ENCODE assay signal across 9 cellular contexts in genomic region chr11:69639843-69640242, GRCh38. TPM values are rescaled to one million over a fixed set of nuclear protein-coding genes. Genes with fewer than 3 reads are reported as not detected.
A peak's percentile ranks its signal among the peaks of the same experiment; 100 is the strongest.
DNase-seq lines count a peak whose midpoint lies in the region; TF ChIP-seq lines count a peak whose summit lies in the region.
"Had no signal": no experiment of that assay in that cellular context is flagged by ENCODE, and none has a peak within 500 bp of the region (broad histone marks: within the 10 kb centered on the region; RNA-seq: fewer than 3 reads in every experiment).

No MANE protein-coding gene starts in this region.

- H3K9ac ChIP-seq in mesendoderm (ENCODE audit: low read length), result peak overlapping the region; percentile 80

- no peak overlapping the region for H4K8ac ChIP-seq in mesendoderm (ENCODE audit: low read depth, low read length)

- peak overlapping the region; percentile 19 for H3K4me2 ChIP-seq in mesendoderm (ENCODE audit: low read length)

- no CpG with 5 or more reads among the region's 9 CpGs for WGBS in mesendoderm (ENCODE audit: extremely low coverage, insufficient coverage, low lambda C conversion rate)

- H3K4me1 Mint-ChIP-seq in IgD-negative memory B cell, result peaks cover 7 to 22% (median 17%) of the 10 kb centered on the region in 3 donors
- H3K4me1 Mint-ChIP-seq in chondrocyte (ENCODE audit: low read depth), result peaks cover 40% of the 10 kb centered on the region

- H2BK120ac ChIP-seq in mesendoderm (ENCODE audit: low read depth, low read length), result peak overlapping the region; percentile 55

- DNase-seq in chondrocyte (ENCODE audit: low spot score), result no peak
- no peak for DNase-seq in mesendoderm
- DNase-seq in DMS53 (lab: John Stamatoyannopoulos, UW), result no peak
- no peak for DNase-seq in C1 segment of cervical spinal cord (lab: John Stamatoyannopoulos, UW)
- no peak for DNase-seq in NCI-H526 (lab: John Stamatoyannopoulos, UW)
- no peak for DNase-seq in NCI-H187 treated with DMSO at 0.1 percent for 48 hours (lab: John Stamatoyannopoulos, UW)
- DNase-seq: left lung had no signal

- no peaks in the 10 kb centered on the region for H3K9me3 Mint-ChIP-seq in IgD-negative memory B cell
- H3K9me3 Mint-ChIP-seq in chondrocyte (ENCODE audit: low read depth), result no peaks in the 10 kb centered on the region

- H2BK15ac ChIP-seq in mesendoderm (replicated peaks; ENCODE audit: low read depth), result no peak overlapping the region

- peak overlapping the region in 3 of 4 donors; percentile 85 to 94 (median 91) for H3K4me3 Mint-ChIP-seq in IgD-negative memory B cell
- peak overlapping the region; percentile 83 for H3K4me3 Mint-ChIP-seq in chondrocyte (ENCODE audit: unreplicated experiment)

- peak overlapping the region; percentile 86 for H3K4ac ChIP-seq in mesendoderm (ENCODE audit: low read depth, low read length)

- H3K27ac Mint-ChIP-seq in IgD-negative memory B cell, result peak overlapping the region in 2 of 3 donors; percentile 83 to 89
- H3K27ac Mint-ChIP-seq in chondrocyte (ENCODE audit: unreplicated experiment), result peak overlapping the region; percentile 74

- H4K5ac ChIP-seq in mesendoderm (ENCODE audit: low read length), result no peak overlapping the region

- no peak overlapping the region for H3K4me3 ChIP-seq in mesendoderm (ENCODE audit: low read length)

- no peaks in the 10 kb centered on the region for H3K27me3 ChIP-seq in mesendoderm (ENCODE audit: insufficient read depth, low read length, poor library complexity)

- TF ChIP-seq CTCF in 22Rv1 (IDR thresholded peaks at IDR 0.05) (no peak), chondrocyte (IDR thresholded peaks at IDR 0.05) (no peak)

- H3K36me3 Mint-ChIP-seq in IgD-negative memory B cell, result peaks cover 1% of the 10 kb centered on the region
- peaks cover 2% of the 10 kb centered on the region for H3K36me3 Mint-ChIP-seq in chondrocyte (ENCODE audit: low read depth)

- H3K4me1 ChIP-seq in mesendoderm (ENCODE audit: control insufficient read depth, low read depth, low read length), result peaks cover 2% of the 10 kb centered on the region

- H3K56ac ChIP-seq in mesendoderm (ENCODE audit: low read length), result peak overlapping the region; percentile 79

- peaks cover 20% of the 10 kb centered on the region for H3K79me2 ChIP-seq in mesendoderm (ENCODE audit: control insufficient read depth, insufficient read depth, low read length)

- H3K27me3 Mint-ChIP-seq in IgD-negative memory B cell, result peaks cover 43% of the 10 kb centered on the region
- H3K27me3 Mint-ChIP-seq in chondrocyte (ENCODE audit: low read depth), result no peaks in the 10 kb centered on the region

- H3K23ac ChIP-seq in mesendoderm (ENCODE audit: low read length), result no peak overlapping the region

- peaks cover 9% of the 10 kb centered on the region for H3K79me1 ChIP-seq in mesendoderm (ENCODE audit: low read length)

- peak overlapping the region; percentile 100 for H3K27ac ChIP-seq in 22Rv1
- H3K27ac ChIP-seq in mesendoderm (ENCODE audit: low read depth, low read length), result no peak overlapping the region

- H3K18ac ChIP-seq in mesendoderm (ENCODE audit: low read length), result peak overlapping the region; percentile 89

- no peak overlapping the region for H2BK5ac ChIP-seq in mesendoderm (ENCODE audit: low read length)

- no peak overlapping the region for H2AK5ac ChIP-seq in mesendoderm (ENCODE audit: low read length)

- H3K36me3 ChIP-seq in mesendoderm (ENCODE audit: control insufficient read depth, insufficient read depth, low read length), result peaks cover 2% of the 10 kb centered on the region
- H3K36me3 ChIP-seq: left lung had no signal

RNA-seq across cellular contexts. Expression of gene CCND1, which starts 1.1 kb away (rescaled TPM):
- polyA plus RNA-seq in IgD-negative memory B cell, result 9.6 TPM
- 129 to 300 TPM (median 130 TPM) in 3 replicates for total RNA-seq in chondrocyte
- 110 TPM for polyA plus RNA-seq in mesendoderm (2013, experiment 1 of 2)
- 112 TPM for polyA plus RNA-seq in mesendoderm (2013, experiment 2 of 2)

RNA-seq across cellular contexts. Expression of gene LTO1, which starts 35.3 kb away (rescaled TPM):
- polyA plus RNA-seq in IgD-negative memory B cell, result 14.0 TPM
- 15.5 to 21.9 TPM (median 16.2 TPM) in 3 replicates for total RNA-seq in chondrocyte
- polyA plus RNA-seq in mesendoderm (2013, experiment 1 of 2), result 9.5 TPM
- 9.3 TPM for polyA plus RNA-seq in mesendoderm (2013, experiment 2 of 2)
